12 cellular contexts compared by ENCODE assay signal in genomic region chr3:152386208-152386607, GRCh38.
DNase-seq lines count a peak whose midpoint lies in the region; ATAC-seq and TF ChIP-seq lines count a peak whose summit lies in the region.
"Had no signal": no experiment of that assay in that cellular context is flagged by ENCODE, and none has a peak within 500 bp of the region (broad histone marks: within the 10 kb centered on the region; RNA-seq: fewer than 3 reads in every experiment).

No MANE protein-coding gene starts in this region.

- H3K4me3 Mint-ChIP-seq in activated T-cell treated with anti-CD3 and anti-CD28 coated beads, Interleukin-2, amount 50 U/mL, for 72 hours, result no peak overlapping the region
- H3K4me3 Mint-ChIP-seq in activated B cell treated with CpG ODN at 0.5 μM for 24 hours, result no peak overlapping the region

- H3K27ac Mint-ChIP-seq in activated T-cell treated with anti-CD3 and anti-CD28 coated beads, Interleukin-2, amount 50 U/mL, for 72 hours, result peak overlapping the region; percentile 80
- peak overlapping the region; percentile 24 for H3K27ac Mint-ChIP-seq in activated B cell treated with CpG ODN at 0.5 μM for 24 hours

- no peaks in the 10 kb centered on the region for H3K9me3 Mint-ChIP-seq in activated T-cell treated with anti-CD3 and anti-CD28 coated beads, Interleukin-2, amount 50 U/mL, for 72 hours
- H3K9me3 Mint-ChIP-seq in activated B cell treated with CpG ODN at 0.5 μM for 24 hours, result no peaks in the 10 kb centered on the region
- H3K9me3 Mint-ChIP-seq: activated naive CD4-positive, alpha-beta T cell treated with anti-CD3 and anti-CD28 coated beads, Interleukin-2, amount 50 U/mL, for 72 hours had no signal

- no peak overlapping the region for H3K4me3 ChIP-seq in muscle layer of colon (ENCODE audit: low read depth in 1 of 2, low read length in 2 of 2)
- no peak overlapping the region for H3K4me3 ChIP-seq in tibial artery
- no peak overlapping the region for H3K4me3 ChIP-seq in PC-9
- no peak overlapping the region for H3K4me3 ChIP-seq in PC-3 (ENCODE audit: low read length)
- H3K4me3 ChIP-seq: upper lobe of left lung had no signal

- no peaks in the 10 kb centered on the region for H3K36me3 ChIP-seq in muscle layer of colon (ENCODE audit: insufficient read depth, low read length)
- H3K36me3 ChIP-seq in tibial artery, result no peaks in the 10 kb centered on the region
- no peaks in the 10 kb centered on the region for H3K36me3 ChIP-seq in PC-9 (ENCODE audit: low read depth)
- H3K36me3 ChIP-seq in PC-3 (ENCODE audit: low read depth, low read length), result no peaks in the 10 kb centered on the region; the same call in 1 of the 2 replicates

- H3K27me3 ChIP-seq in muscle layer of colon (ENCODE audit: control insufficient read depth in 1 of 2, insufficient read depth in 2 of 2, low read length in 2 of 2), result no peaks in the 10 kb centered on the region
- no peaks in the 10 kb centered on the region for H3K27me3 ChIP-seq in tibial artery
- H3K27me3 ChIP-seq in PC-9 (ENCODE audit: insufficient read depth, low read depth), result no peaks in the 10 kb centered on the region
- no peaks in the 10 kb centered on the region for H3K27me3 ChIP-seq in PC-3 (ENCODE audit: low read length)
- H3K27me3 ChIP-seq: upper lobe of left lung had no signal

- no peak for TF ChIP-seq CTCF in activated B cell treated with CpG ODN at 0.5 μM for 24 hours (IDR thresholded peaks at IDR 0.05)
- no peak for TF ChIP-seq CTCF in tibial artery (IDR thresholded peaks at IDR 0.05)
- TF ChIP-seq CTCF in PC-9 (conservative IDR thresholded peaks at IDR 0.05), result no peak
- TF ChIP-seq CTCF in PC-3 (conservative IDR thresholded peaks at IDR 0.05; ENCODE audit: low read depth, low read length), result no peak

- CTCF ChIA-PET in activated B cell treated with CpG ODN at 0.5 μM for 24 hours (lab: Charles Lee) (no interaction called here), PC-9 (lab: Charles Lee) (no interaction called here), PC-3 (lab: Charles Lee) (no interaction called here)

- H3K4me1 ChIP-seq in muscle layer of colon (ENCODE audit: insufficient read depth, low read length), result peaks cover 71% of the 10 kb centered on the region
- H3K4me1 ChIP-seq in tibial artery, result peaks cover 0 to 100% (median 59%) of the 10 kb centered on the region in 4 donors
- peaks cover 14% of the 10 kb centered on the region for H3K4me1 ChIP-seq in PC-9 (replicated peaks; ENCODE audit: insufficient read depth)
- H3K4me1 ChIP-seq in PC-3 (ENCODE audit: insufficient read depth, low read length), result peaks cover 41% of the 10 kb centered on the region

- DNase-seq in activated T-cell treated with anti-CD3 and anti-CD28 coated beads, Interleukin-2, amount 50 U/mL, for 72 hours, result no peak
- DNase-seq in activated T-cell treated with anti-CD3 and anti-CD28 coated beads for 4 hours (no peak), activated B cell treated with CpG ODN at 0.5 μM for 24 hours (no peak), tibial artery (no peak), PC-9 (no peak), PC-3 (no peak), HuH-7.5 (ENCODE audit: low spot score) (no peak)
- DNase-seq: H7, MM.1S, upper lobe of left lung had no signal

- H4K20me1 ChIP-seq in PC-9 (ENCODE audit: insufficient read depth), result 0 out of 2 replicates have a peak, but pooled peaks cover 4% of the 10 kb centered on the region
- H4K20me1 ChIP-seq in PC-3 (ENCODE audit: low read length), result no peaks in the 10 kb centered on the region

- peaks cover 80% of the 10 kb centered on the region for H3K4me1 Mint-ChIP-seq in activated T-cell treated with anti-CD3 and anti-CD28 coated beads, Interleukin-2, amount 50 U/mL, for 72 hours (ENCODE audit: low read depth)
- H3K4me1 Mint-ChIP-seq in activated B cell treated with CpG ODN at 0.5 μM for 24 hours, result peaks cover 73% of the 10 kb centered on the region

- intact Hi-C loops in activated B cell treated with CpG ODN at 0.5 μM for 24 hours (cut with micrococcal nuclease) (no loop called here), tibial artery (cut with DNase I; ENCODE audit: low total_unique reads) (no loop called here), PC-9 (cut with micrococcal nuclease; ENCODE audit: unreplicated experiment) (no loop called here), PC-3 (cut with micrococcal nuclease) (loop anchor here (5.0 kb wide), 1 partner anchor 119 kb away; the partner anchor contains the start of gene MBNL1)

- H3K27ac ChIP-seq in muscle layer of colon (ENCODE audit: low read depth, low read length) (peak overlapping the region; percentile 59), tibial artery (peak overlapping the region; percentile 60 to 87), PC-9 (no peak overlapping the region), PC-3 (ENCODE audit: low read length) (no peak overlapping the region)

- no peaks in the 10 kb centered on the region for H3K27me3 Mint-ChIP-seq in activated T-cell treated with anti-CD3 and anti-CD28 coated beads, Interleukin-2, amount 50 U/mL, for 72 hours (ENCODE audit: low read depth)
- no peaks in the 10 kb centered on the region for H3K27me3 Mint-ChIP-seq in activated B cell treated with CpG ODN at 0.5 μM for 24 hours

- no peak for ATAC-seq in activated T-cell treated with anti-CD3 and anti-CD28 coated beads, Interleukin-2, amount 50 U/mL, for 72 hours (replicated peaks in 1 of 2)
- ATAC-seq in activated B cell treated with CpG ODN at 0.5 μM for 24 hours (ENCODE audit: low read depth) (no peak), PC-3 (no peak)
- ATAC-seq: activated naive CD4-positive, alpha-beta T cell treated with anti-CD3 and anti-CD28 coated beads, Interleukin-2, amount 50 U/mL, for 72 hours had no signal

- no peak overlapping the region for H3K9ac ChIP-seq in muscle layer of colon (ENCODE audit: low read length)
- no peak overlapping the region for H3K9ac ChIP-seq in PC-3 (ENCODE audit: low read length)

- POLR2A ChIA-PET in activated B cell treated with CpG ODN at 0.5 μM for 24 hours (lab: Charles Lee), result no interaction called here
- POLR2A ChIA-PET in PC-9 (lab: Charles Lee; ENCODE audit: unreplicated experiment), result no interaction called here
- POLR2A ChIA-PET in PC-3 (lab: Charles Lee; ENCODE audit: unreplicated experiment), result interaction anchor here (0.5 kb wide), 1 partner anchor 903 kb away, joined by 4 read pairs; no protein-coding TSS in a partner anchor

- H2AFZ ChIP-seq in PC-9 (no peak overlapping the region), PC-3 (ENCODE audit: low read length) (no peak overlapping the region)

- no peak overlapping the region for H3K4me2 ChIP-seq in PC-9
- H3K4me2 ChIP-seq in PC-3 (ENCODE audit: low read length), result no peak overlapping the region

- H3K9me2 ChIP-seq in PC-9 (ENCODE audit: insufficient read depth) (no peaks in the 10 kb centered on the region), PC-3 (replicated peaks; ENCODE audit: low read length) (no peaks in the 10 kb centered on the region)

- BruUV-seq in PC-9 (replicated peaks; lab: Mats Ljungman, UMichigan) (no TSS peak), PC-3 (replicated peaks; lab: Mats Ljungman, UMichigan) (no TSS peak)

- no peaks in the 10 kb centered on the region for H3K9me3 ChIP-seq in muscle layer of colon (ENCODE audit: low read length)
- H3K9me3 ChIP-seq in tibial artery, result no peaks in the 10 kb centered on the region
- H3K9me3 ChIP-seq in PC-9 (ENCODE audit: insufficient read depth, low read depth), result no peaks in the 10 kb centered on the region
- H3K9me3 ChIP-seq in PC-3 (ENCODE audit: low read length), result no peaks in the 10 kb centered on the region
- H3K9me3 ChIP-seq: upper lobe of left lung had no signal

- H3F3A ChIP-seq in PC-9 (ENCODE audit: insufficient read depth, low read depth), result peaks cover 7% of the 10 kb centered on the region; the same call in 1 of the 2 replicates
- H3F3A ChIP-seq in PC-3 (ENCODE audit: low read length, unreplicated experiment), result no peaks in the 10 kb centered on the region

- peaks cover 0 to 3% of the 10 kb centered on the region in 2 donors for H3K36me3 Mint-ChIP-seq in activated T-cell treated with anti-CD3 and anti-CD28 coated beads, Interleukin-2, amount 50 U/mL, for 72 hours (ENCODE audit: insufficient read depth in 2 of 2)
- peaks cover 36% of the 10 kb centered on the region for H3K36me3 Mint-ChIP-seq in activated B cell treated with CpG ODN at 0.5 μM for 24 hours (ENCODE audit: low read depth)

- H3K79me2 ChIP-seq in PC-9 (ENCODE audit: low read depth) (peaks cover 76% of the 10 kb centered on the region), PC-3 (ENCODE audit: low read length) (peaks cover 80% of the 10 kb centered on the region)

Comparison
In these comparisons a context has a peak if more than half of its experiments do, and no peak if none do; other contexts are left out.
1. H3K27ac ChIP-seq: peak in muscle layer of colon (single experiment) and tibial artery (2 of 2); none in PC-9 (single experiment) and PC-3 (single experiment).